Comparison of ENCODE assay signal across 10 cellular contexts in genomic region chr9:127308559-127309429, GRCh38. TPM values are rescaled to one million over a fixed set of nuclear protein-coding genes. Genes with fewer than 3 reads are reported as not detected.
DNase-seq lines count a peak whose midpoint lies in the region; ATAC-seq and TF ChIP-seq lines count a peak whose summit lies in the region.
"Had no signal": no experiment of that assay in that cellular context is flagged by ENCODE, and none has a peak within 500 bp of the region (broad histone marks: within the 10 kb centered on the region; RNA-seq: fewer than 3 reads in every experiment).

No MANE protein-coding gene starts in this region.

- no peak for TF ChIP-seq CTCF in coronary artery (IDR thresholded peaks at IDR 0.05)
- no peak for TF ChIP-seq CTCF in mesothelial cell of epicardium (IDR thresholded peaks at IDR 0.05; ENCODE audit: unreplicated experiment)

- peak overlapping the region; percentile 44 to 50 for H3K27ac ChIP-seq in coronary artery

- no peak overlapping the region for H3K4me3 ChIP-seq in coronary artery

- no peak overlapping the region for H3K4me3 Mint-ChIP-seq in mesothelial cell of epicardium
- no peak overlapping the region for H3K4me3 Mint-ChIP-seq in activated CD8-positive, alpha-beta memory T cell treated with anti-CD3 and anti-CD28 coated beads, Interleukin-2, amount 10 ng/mL, durations not matched to agents 7 days and 5 days
- H3K4me3 Mint-ChIP-seq: stimulated activated memory B cell treated with anti-CD40 and anti-IgM and Interleukin-4, amounts not matched to agents 10 μg/mL and 1 μg/mL and 100 μg/mL, for 72 hours had no signal

- DNase-seq in EH (ENCODE audit: low read depth), result peak; percentile 59
- DNase-seq in NOMO-1 (lab: John Stamatoyannopoulos, UW; ENCODE audit: unreplicated experiment in 2 of 2), result peak; percentile 42 to 93
- no peak for DNase-seq in coronary artery (ENCODE audit: low spot score)
- DNase-seq in mesothelial cell of epicardium (ENCODE audit: low spot score in 2 of 2, unreplicated experiment in 2 of 2), result no peak
- no peak for DNase-seq in activated CD8-positive, alpha-beta memory T cell treated with anti-CD3 and anti-CD28 coated beads, Interleukin-2, amount 10 ng/mL, durations not matched to agents 7 days and 5 days
- DNase-seq in RKO (ENCODE audit: low spot score), result no peak
- DNase-seq in occipital lobe (lab: John Stamatoyannopoulos, UW), result no peak
- DNase-seq: glutamatergic neuron had no signal

- peaks cover 34% of the 10 kb centered on the region for H3K4me1 Mint-ChIP-seq in mesothelial cell of epicardium
- H3K4me1 Mint-ChIP-seq in activated CD8-positive, alpha-beta memory T cell treated with anti-CD3 and anti-CD28 coated beads, Interleukin-2, amount 10 ng/mL, durations not matched to agents 7 days and 5 days, result no peaks in the 10 kb centered on the region
- H3K4me1 Mint-ChIP-seq: stimulated activated memory B cell treated with anti-CD40 and anti-IgM and Interleukin-4, amounts not matched to agents 10 μg/mL and 1 μg/mL and 100 μg/mL, for 72 hours had no signal

- no peaks in the 10 kb centered on the region for H3K27me3 Mint-ChIP-seq in mesothelial cell of epicardium (ENCODE audit: low read depth)
- peaks cover 5% of the 10 kb centered on the region for H3K27me3 Mint-ChIP-seq in activated CD8-positive, alpha-beta memory T cell treated with anti-CD3 and anti-CD28 coated beads, Interleukin-2, amount 10 ng/mL, durations not matched to agents 7 days and 5 days
- H3K27me3 Mint-ChIP-seq: stimulated activated memory B cell treated with anti-CD40 and anti-IgM and Interleukin-4, amounts not matched to agents 10 μg/mL and 1 μg/mL and 100 μg/mL, for 72 hours had no signal

- peak overlapping the region; percentile 84 for H3K27ac Mint-ChIP-seq in mesothelial cell of epicardium
- H3K27ac Mint-ChIP-seq in activated CD8-positive, alpha-beta memory T cell treated with anti-CD3 and anti-CD28 coated beads, Interleukin-2, amount 10 ng/mL, durations not matched to agents 7 days and 5 days, result no peak overlapping the region
- H3K27ac Mint-ChIP-seq: stimulated activated memory B cell treated with anti-CD40 and anti-IgM and Interleukin-4, amounts not matched to agents 10 μg/mL and 1 μg/mL and 100 μg/mL, for 72 hours had no signal

- H3K9me3 Mint-ChIP-seq in mesothelial cell of epicardium, result no peaks in the 10 kb centered on the region
- H3K9me3 Mint-ChIP-seq in activated CD8-positive, alpha-beta memory T cell treated with anti-CD3 and anti-CD28 coated beads, Interleukin-2, amount 10 ng/mL, durations not matched to agents 7 days and 5 days (ENCODE audit: low read depth), result no peaks in the 10 kb centered on the region
- H3K9me3 Mint-ChIP-seq: stimulated activated memory B cell treated with anti-CD40 and anti-IgM and Interleukin-4, amounts not matched to agents 10 μg/mL and 1 μg/mL and 100 μg/mL, for 72 hours had no signal

- no peak for ATAC-seq in activated CD8-positive, alpha-beta memory T cell treated with anti-CD3 and anti-CD28 coated beads, Interleukin-2, amount 10 ng/mL, durations not matched to agents 7 days and 5 days
- no peak for ATAC-seq in GM18873 (IDR thresholded peaks at IDR 0.05; ENCODE audit: low FRiP score, unreplicated experiment)
- ATAC-seq: stimulated activated memory B cell treated with anti-CD40 and anti-IgM and Interleukin-4, amounts not matched to agents 10 μg/mL and 1 μg/mL and 100 μg/mL, for 72 hours had no signal

- CTCF ChIA-PET in activated CD8-positive, alpha-beta memory T cell treated with anti-CD3 and anti-CD28 coated beads, Interleukin-2, amount 10 ng/mL, durations not matched to agents 7 days and 5 days (lab: Charles Lee), result interaction anchor here (1.4 kb wide), 1 partner anchor 9 kb away, joined by 3 read pairs; no protein-coding TSS in a partner anchor

- peaks cover 7% of the 10 kb centered on the region for H3K36me3 Mint-ChIP-seq in mesothelial cell of epicardium
- no peaks in the 10 kb centered on the region for H3K36me3 Mint-ChIP-seq in activated CD8-positive, alpha-beta memory T cell treated with anti-CD3 and anti-CD28 coated beads, Interleukin-2, amount 10 ng/mL, durations not matched to agents 7 days and 5 days

RNA-seq across cellular contexts. Expression of gene GARNL3, which starts 44.2 kb away (rescaled TPM):
- 51.1 to 51.5 TPM (median 51.1 TPM) in 3 replicates for total RNA-seq in mesothelial cell of epicardium
- total RNA-seq in activated CD8-positive, alpha-beta memory T cell treated with anti-CD3 and anti-CD28 coated beads, Interleukin-2, amount 10 ng/mL, durations not matched to agents 7 days and 5 days, result 1 to 10 TPM; 4.0 to 4.3 TPM
- total RNA-seq in occipital lobe, result 76.4 TPM

Comparison
In these comparisons a context has a peak if more than half of its experiments do, and no peak if none do; other contexts are left out.
1. DNase-seq: peak in EH (single experiment) and NOMO-1 (2 of 2); none in coronary artery (single experiment), mesothelial cell of epicardium (0 of 2), activated CD8-positive, alpha-beta memory T cell treated with anti-CD3 and anti-CD28 coated beads, Interleukin-2, amount 10 ng/mL, durations not matched to agents 7 days and 5 days (single experiment), RKO (single experiment) and occipital lobe (single experiment).